Comparison of ENCODE assay signal across 8 cellular contexts in genomic region chr2:8514748-8515389, GRCh38.
DNase-seq lines count a peak whose midpoint lies in the region; ATAC-seq and TF ChIP-seq lines count a peak whose summit lies in the region.

No MANE protein-coding gene starts in this region.

- no peaks in the 10 kb centered on the region for H3F3A ChIP-seq in SK-N-SH (replicated peaks; ENCODE audit: insufficient read depth)

- intact Hi-C loops in right cardiac atrium (cut with DNase I) (no loop called here), body of pancreas (cut with DNase I) (no loop called here)

- no peaks in the 10 kb centered on the region for H3K79me2 ChIP-seq in SK-N-SH (ENCODE audit: insufficient read depth)

- CTCF ChIA-PET in SK-N-SH (lab: Yijun Ruan, JAX), result no interaction called here

- no peak overlapping the region for H2AFZ ChIP-seq in SK-N-SH (ENCODE audit: low read depth)

- H3K9ac ChIP-seq in SK-N-SH, result no peak overlapping the region

- no peak for DNase-seq in right cardiac atrium
- no peak for DNase-seq in right atrium auricular region (ENCODE audit: low spot score)
- peak; percentile 73 for DNase-seq in activated CD8-positive, alpha-beta memory T cell treated with anti-CD3 and anti-CD28 coated beads for 24 hours
- DNase-seq in stimulated activated CD4-positive, alpha-beta T cell treated with anti-CD3 and anti-CD28 coated beads, Interleukin-4, amount 100 ng/mL, for 24 hours, result peak; percentile 71
- no peak for DNase-seq in SK-N-SH
- no peak for DNase-seq in body of pancreas
- DNase-seq in EL, result no peak

- H3K4me3 ChIP-seq in right cardiac atrium (ENCODE audit: low read length) (no peak overlapping the region), right atrium auricular region (no peak overlapping the region), SK-N-SH (ENCODE audit: low read depth in 2 of 2, low read length in 1 of 2) (no peak overlapping the region), body of pancreas (no peak overlapping the region)

- TF ChIP-seq POLR2A in body of pancreas (IDR thresholded peaks at IDR 0.05), result no peak

- no peak for TF ChIP-seq RAD21 in SK-N-SH (IDR thresholded peaks at IDR 0.05; ENCODE audit: low read length)

- no peaks in the 10 kb centered on the region for H3K36me3 ChIP-seq in right atrium auricular region
- H3K36me3 ChIP-seq in SK-N-SH (replicated peaks in 1 of 2; ENCODE audit: control insufficient read depth in 1 of 2, insufficient read depth in 2 of 2, low read length in 1 of 2), result no peaks in the 10 kb centered on the region
- no peaks in the 10 kb centered on the region for H3K36me3 ChIP-seq in body of pancreas (replicated peaks in 1 of 2; ENCODE audit: insufficient read depth in 1 of 2, low read depth in 2 of 2)

- TF ChIP-seq CTCF in right atrium auricular region (IDR thresholded peaks at IDR 0.05), result no peak
- TF ChIP-seq CTCF in SK-N-SH (IDR thresholded peaks at IDR 0.05), result no peak
- TF ChIP-seq CTCF in body of pancreas (IDR thresholded peaks at IDR 0.05), result no peak

- ATAC-seq in right cardiac atrium, result peak in 1 of 2 donors; percentile 10
- ATAC-seq in HG03097 (IDR thresholded peaks at IDR 0.05; ENCODE audit: low FRiP score, unreplicated experiment), result peak; percentile 50
- no peak for ATAC-seq in body of pancreas

- H3K4me1 ChIP-seq in right cardiac atrium (ENCODE audit: control insufficient read depth, insufficient read depth, low read length) (peaks cover 3% of the 10 kb centered on the region), right atrium auricular region (peaks cover 0 to 36% of the 10 kb centered on the region in 2 donors), SK-N-SH (ENCODE audit: control insufficient read depth in 1 of 2, insufficient read depth in 2 of 2, low read depth in 1 of 2, low read length in 1 of 2) (peaks cover 5% of the 10 kb centered on the region in 2 experiments; a peak in 1 of 4 replicates), body of pancreas (peaks cover 6% of the 10 kb centered on the region)

- TF ChIP-seq EP300 in SK-N-SH (IDR thresholded peaks at IDR 0.05; ENCODE audit: borderline replicate concordance in 1 of 2, low read depth in 1 of 2, low read length in 1 of 2), result no peak

- POLR2A ChIA-PET in SK-N-SH (lab: Yijun Ruan, JAX), result no interaction called here

- no peaks in the 10 kb centered on the region for H3K27me3 ChIP-seq in right cardiac atrium (ENCODE audit: control insufficient read depth, insufficient read depth)
- no peaks in the 10 kb centered on the region for H3K27me3 ChIP-seq in right atrium auricular region
- H3K27me3 ChIP-seq in SK-N-SH (ENCODE audit: insufficient read depth), result no peaks in the 10 kb centered on the region; the same call in 1 of the 2 replicates
- no peaks in the 10 kb centered on the region for H3K27me3 ChIP-seq in body of pancreas

- H3K9me3 ChIP-seq in right cardiac atrium (ENCODE audit: control insufficient read depth, low read length) (no peaks in the 10 kb centered on the region), right atrium auricular region (no peaks in the 10 kb centered on the region), SK-N-SH (no peaks in the 10 kb centered on the region), body of pancreas (peaks cover 0 to 6% (median 0%) of the 10 kb centered on the region in 3 donors)

- WGBS in right cardiac atrium, result 56% methylated on average over 7 of the region's 7 CpGs
- WGBS in SK-N-SH (ENCODE audit: low lambda C conversion rate), result 68% methylated on average over 7 of the region's 7 CpGs
- WGBS in body of pancreas, 2 donors, result 73 to 82% methylated on average over 7 of the region's 7 CpGs

- H4K20me1 ChIP-seq in SK-N-SH (ENCODE audit: insufficient read depth), result no peaks in the 10 kb centered on the region

- peak overlapping the region; percentile 57 for H3K27ac ChIP-seq in right cardiac atrium (ENCODE audit: low read length)
- H3K27ac ChIP-seq in right atrium auricular region, result peak overlapping the region in 1 of 2 donors; percentile 46
- no peak overlapping the region for H3K27ac ChIP-seq in SK-N-SH (ENCODE audit: low read depth in 2 of 2, low read length in 1 of 2)
- H3K27ac ChIP-seq in body of pancreas, result peak overlapping the region in 2 of 4 donors; percentile 30 to 60

- H3K4me2 ChIP-seq in SK-N-SH, result no peak overlapping the region

- no peaks in the 10 kb centered on the region for H3K9me2 ChIP-seq in SK-N-SH

TF ChIP-seq in SK-N-SH, 30 proteins besides CTCF, POLR2A, EP300 and RAD21:
- TF ChIP-seq USF2 (IDR thresholded peaks at IDR 0.05; ENCODE audit: borderline replicate concordance, low read depth, low read length) (no peak), POLR2AphosphoS5 (IDR thresholded peaks at IDR 0.05; ENCODE audit: low read depth, low read length) (no peak), YY1 (IDR thresholded peaks at IDR 0.05; ENCODE audit: low read depth) (no peak), GABPA (IDR thresholded peaks at IDR 0.05; ENCODE audit: low read depth) (no peak), USF1 (IDR thresholded peaks at IDR 0.05; ENCODE audit: borderline replicate concordance, low read depth) (no peak), FOXM1 (IDR thresholded peaks at IDR 0.05; ENCODE audit: low read depth) (no peak), TCF12 (IDR thresholded peaks at IDR 0.05) (no peak), CHD2 (IDR thresholded peaks at IDR 0.05; ENCODE audit: low read length, partially characterized antibody) (no peak), GATA2 (CRISPR knock-in tag; IDR thresholded peaks at IDR 0.05) (no peak), ELF1 (IDR thresholded peaks at IDR 0.05) (no peak), TEAD4 (IDR thresholded peaks at IDR 0.05; ENCODE audit: borderline replicate concordance, insufficient read depth) (no peak), TAF1 (IDR thresholded peaks at IDR 0.05; ENCODE audit: borderline replicate concordance, low read depth, low read length) (no peak), NRF1 (IDR thresholded peaks at IDR 0.05; ENCODE audit: low read depth, low read length) (no peak), FOXJ3 (CRISPR knock-in tag; IDR thresholded peaks at IDR 0.05) (no peak)

Comparison
In these comparisons a context has a peak if more than half of its experiments do, and no peak if none do; other contexts are left out.
1. DNase-seq: peak in activated CD8-positive, alpha-beta memory T cell treated with anti-CD3 and anti-CD28 coated beads for 24 hours (single experiment) and stimulated activated CD4-positive, alpha-beta T cell treated with anti-CD3 and anti-CD28 coated beads, Interleukin-4, amount 100 ng/mL, for 24 hours (single experiment); none in right cardiac atrium (0 of 3), right atrium auricular region (single experiment), SK-N-SH (single experiment), body of pancreas (0 of 4) and EL (single experiment).